In genomic region chr1:183234660-183235476, GRCh38 we compare ENCODE assay signal across 8 cellular contexts. TPM values are rescaled to one million over a fixed set of nuclear protein-coding genes. Genes with fewer than 3 reads are reported as not detected.
DNase-seq lines count a peak whose midpoint lies in the region; TF ChIP-seq lines count a peak whose summit lies in the region.

No MANE protein-coding gene starts in this region.

- H3K4ac ChIP-seq in H9 (ENCODE audit: low read depth, low read length), result no peak overlapping the region

- TF ChIP-seq CTCF in H9 (conservative IDR thresholded peaks at IDR 0.05), result peak; percentile 75
- TF ChIP-seq CTCF in epithelial cell of proximal tubule (conservative IDR thresholded peaks at IDR 0.05; ENCODE audit: low read depth, low read length), result peak; percentile 83

- peaks cover 7% of the 10 kb centered on the region for H3K23me2 ChIP-seq in H9 (ENCODE audit: insufficient read length, low read depth, low read length, poor library complexity, severe bottlenecking)

- no peak overlapping the region for H4K5ac ChIP-seq in H9 (ENCODE audit: insufficient read length, low read depth, low read length)

- H3K27ac Mint-ChIP-seq in H9, result peak overlapping the region; percentile 45 to 97 (median 91)

- peaks cover 31 to 41% of the 10 kb centered on the region in 2 experiments for H3K4me1 Mint-ChIP-seq in H9

- H3K9ac ChIP-seq in H9 (ENCODE audit: extremely low read depth, insufficient read length, low read length), result no peak overlapping the region
- H3K9ac ChIP-seq in mucosa of rectum (ENCODE audit: low read depth in 1 of 2, low read length in 2 of 2), result no peak overlapping the region

- H3K14ac ChIP-seq in H9 (ENCODE audit: insufficient read depth, low read length), result no peak overlapping the region

- H3K27me3 ChIP-seq in ACC112 (ENCODE audit: insufficient read depth, low read length) (no peaks in the 10 kb centered on the region), H9 (ENCODE audit: insufficient read depth, low read length) (no peaks in the 10 kb centered on the region), mucosa of rectum (ENCODE audit: control insufficient read depth in 2 of 2, insufficient read depth in 2 of 2, low read length in 2 of 2) (no peaks in the 10 kb centered on the region)

- H3K36me3 Mint-ChIP-seq in H9 (ENCODE audit: insufficient read depth in 1 of 3, low read depth in 3 of 3), result peaks cover 0 to 2% (median 0%) of the 10 kb centered on the region in 3 experiments; a peak in 1 of 7 replicates

- H2BK20ac ChIP-seq in H9 (ENCODE audit: low read depth, low read length, poor library complexity, severe bottlenecking), result no peak overlapping the region

- H4K20me1 ChIP-seq in H9 (ENCODE audit: control insufficient read depth, insufficient read depth, insufficient read length), result no peaks in the 10 kb centered on the region

- no peak overlapping the region for H3K23ac ChIP-seq in H9 (ENCODE audit: insufficient read length, low read depth, low read length)

- H4K91ac ChIP-seq in H9 (ENCODE audit: insufficient read length, low read depth, low read length), result no peak overlapping the region

- H2AFZ ChIP-seq in ACC112 (ENCODE audit: low read length, unreplicated experiment) (peak overlapping the region; percentile 73), H9 (ENCODE audit: low read length) (peak overlapping the region; percentile 63)

- DNase-seq in H9, result peak; percentile 70
- peak; percentile 93 for DNase-seq in epithelial cell of proximal tubule (ENCODE audit: low read depth)
- no peak for DNase-seq in activated CD8-positive, alpha-beta memory T cell treated with anti-CD3 and anti-CD28 coated beads, Interleukin-2, amount 50 U/mL, for 48 hours
- DNase-seq in NOMO-1 treated with dmso at 0.1 percent for 144 hours (lab: John Stamatoyannopoulos, UW; ENCODE audit: unreplicated experiment), result no peak
- DNase-seq in stimulated activated naive CD4-positive, alpha-beta T cell (lab: John Stamatoyannopoulos, UW), result no peak

- no peak overlapping the region for H3K18ac ChIP-seq in H9 (ENCODE audit: insufficient read length, low read depth, low read length)

- H3K79me2 ChIP-seq in ACC112 (ENCODE audit: control insufficient read depth, insufficient read depth, low read length, unreplicated experiment) (no peaks in the 10 kb centered on the region), H9 (ENCODE audit: insufficient read depth, low read length) (no peaks in the 10 kb centered on the region)

- H2BK15ac ChIP-seq in H9 (ENCODE audit: low read depth, low read length), result no peak overlapping the region

- no peak overlapping the region for H2BK12ac ChIP-seq in H9 (ENCODE audit: insufficient read length, low read depth, low read length)

- no peak overlapping the region for H4K8ac ChIP-seq in H9 (replicated peaks; ENCODE audit: insufficient read length, low read depth, low read length)

- H3K27me3 Mint-ChIP-seq in H9 (ENCODE audit: low read depth), result no peaks in the 10 kb centered on the region

- peak overlapping the region; percentile 98 for H3K27ac ChIP-seq in ACC112 (ENCODE audit: low read depth, low read length)
- peak overlapping the region; percentile 57 for H3K27ac ChIP-seq in H9 (ENCODE audit: insufficient read length, low read depth, low read length)
- H3K27ac ChIP-seq in mucosa of rectum (ENCODE audit: low read depth in 2 of 2, low read length in 2 of 2), result peak overlapping the region; percentile 49 to 62

- no peak overlapping the region for H2BK5ac ChIP-seq in H9 (ENCODE audit: insufficient read length, low read length)

- H3K4me1 ChIP-seq in ACC112 (ENCODE audit: control insufficient read depth, insufficient read depth, low read length, unreplicated experiment), result peaks cover 47% of the 10 kb centered on the region
- H3K4me1 ChIP-seq in H9 (ENCODE audit: insufficient read depth, low read length), result peaks cover 10% of the 10 kb centered on the region; the same call in 1 of the 2 replicates
- H3K4me1 ChIP-seq in mucosa of rectum (ENCODE audit: control insufficient read depth in 2 of 2, insufficient read depth in 2 of 2, low read length in 2 of 2), result no peaks in the 10 kb centered on the region

- H2BK120ac ChIP-seq in H9 (ENCODE audit: low read depth, low read length, poor library complexity, severe bottlenecking), result no peak overlapping the region

- peak overlapping the region; percentile 74 for H3K4me3 ChIP-seq in ACC112 (ENCODE audit: low read depth, low read length)
- peak overlapping the region; percentile 34 for H3K4me3 ChIP-seq in epithelial cell of proximal tubule (ENCODE audit: low read depth, low read length)
- H3K4me3 ChIP-seq in mucosa of rectum (ENCODE audit: low read length in 2 of 2), result peak overlapping the region; percentile 12 to 32

- H2AK5ac ChIP-seq in H9 (ENCODE audit: insufficient read length, low read length), result no peak overlapping the region

- H3K4me2 ChIP-seq in H9 (ENCODE audit: insufficient read depth, insufficient read length, low read length), result peak overlapping the region; percentile 49

- H3K4me3 Mint-ChIP-seq in H9, result peak overlapping the region; percentile 35 to 67

- no peaks in the 10 kb centered on the region for H3K79me1 ChIP-seq in H9 (ENCODE audit: insufficient read depth, low read depth, low read length, poor library complexity, severe bottlenecking)

- H3K9me3 Mint-ChIP-seq in H9, result no peaks in the 10 kb centered on the region

- H3K36me3 ChIP-seq in ACC112 (ENCODE audit: insufficient read depth, low read length) (0 out of 2 replicates have a peak, but pooled peaks cover 9% of the 10 kb centered on the region), mucosa of rectum (ENCODE audit: control insufficient read depth in 2 of 2, insufficient read depth in 2 of 2, low read length in 2 of 2) (peaks cover under 1 to 4% of the 10 kb centered on the region in 2 donors)

- no peak overlapping the region for H3K56ac ChIP-seq in H9 (ENCODE audit: insufficient read length, low read depth, low read length)

- no peaks in the 10 kb centered on the region for H3K9me3 ChIP-seq in H9 (ENCODE audit: control insufficient read depth, low read depth, low read length)
- no peaks in the 10 kb centered on the region for H3K9me3 ChIP-seq in mucosa of rectum (ENCODE audit: control insufficient read depth in 2 of 2, low read length in 2 of 2)

- no peak overlapping the region for H3T11ph ChIP-seq in H9 (ENCODE audit: low read length)

- WGBS in H9 (ENCODE audit: extremely low coverage, insufficient read length, low lambda C conversion rate), result no CpG with 5 or more reads among the region's 15 CpGs

TF ChIP-seq in PFSK-1, 5 proteins besides CTCF, POLR2A, EP300 and RAD21:
- no peak for TF ChIP-seq REST (IDR thresholded peaks at IDR 0.05; ENCODE audit: insufficient read depth in 1 of 2, low read depth in 2 of 2, low read length in 2 of 2)
- peak; percentile 72; the same call in 1 of the 2 replicates for TF ChIP-seq SIN3A (IDR thresholded peaks at IDR 0.05; ENCODE audit: borderline replicate concordance, insufficient read depth, low read length)

RNA-seq across cellular contexts. Expression of gene LAMC2, which starts 48.8 kb away (rescaled TPM):
- 6.8 and 7.4 TPM in 2 replicates for total RNA-seq in H9 (2021)
- polyA plus RNA-seq in PFSK-1 (2012; ENCODE audit: insufficient read length, low read depth), result not detected
- total RNA-seq in epithelial cell of proximal tubule, result 255 and 382 TPM in 2 replicates

Comparison
In these comparisons a context has a peak if more than half of its experiments do, and no peak if none do; other contexts are left out.
1. H3K4me3 ChIP-seq: peak in every context shown above with its lines; median percentile 74 in ACC112; 34 in epithelial cell of proximal tubule; 22 in mucosa of rectum.
2. DNase-seq: peak in H9 (single experiment) and epithelial cell of proximal tubule (single experiment); none in activated CD8-positive, alpha-beta memory T cell treated with anti-CD3 and anti-CD28 coated beads, Interleukin-2, amount 50 U/mL, for 48 hours (single experiment), NOMO-1 treated with dmso at 0.1 percent for 144 hours (single experiment) and stimulated activated naive CD4-positive, alpha-beta T cell (0 of 6).
3. RNA of gene LAMC2, which starts 48.8 kb away (total RNA-seq): 255 to 382 TPM in epithelial cell of proximal tubule; 6.8 to 7.4 TPM in H9; every median in the first group is over 10 times any median in the second.
4. Peak in every context shown above with its lines, with median percentiles within 50 percentile points of each other: H3K27ac ChIP-seq.